Comparison of ENCODE assay signal across 7 cellular contexts in the genomic region with DNA sequence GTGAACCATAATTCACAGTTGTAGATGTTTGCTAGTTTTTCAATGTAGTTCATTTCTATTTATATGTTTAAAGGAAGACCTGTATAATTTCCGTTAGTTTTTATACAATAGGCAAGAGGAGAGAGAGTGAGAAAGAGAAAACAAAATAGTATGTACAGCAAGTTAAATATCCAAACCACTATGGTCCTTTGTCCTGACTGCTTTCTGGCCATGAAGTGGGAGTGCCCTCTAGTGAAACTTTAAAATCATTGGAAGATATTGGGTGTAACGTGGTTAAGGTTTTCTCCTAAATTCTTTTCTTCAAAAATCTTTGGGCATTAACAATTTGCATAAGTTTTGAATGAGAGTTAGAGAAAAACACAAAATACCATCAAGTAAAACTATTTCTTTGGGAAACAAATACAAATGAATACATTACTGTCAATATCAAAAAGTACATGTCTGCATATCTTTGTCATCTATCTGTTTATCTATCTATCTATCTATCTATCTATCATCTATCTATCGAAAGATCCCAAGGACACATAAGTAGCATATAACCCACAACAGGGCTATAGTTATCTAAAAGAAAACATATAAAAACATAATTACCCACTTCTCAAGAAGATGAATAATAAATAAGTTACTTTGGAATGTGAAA.
DNase-seq lines count a peak whose midpoint lies in the region; ATAC-seq, FAIRE-seq and TF ChIP-seq lines count a peak whose summit lies in the region.

No MANE protein-coding gene starts in this region.

- H3K27ac ChIP-seq in body of pancreas (no peak overlapping the region), lower lobe of right lung (no peak overlapping the region)

- H3K36me3 ChIP-seq in body of pancreas (replicated peaks in 1 of 2; ENCODE audit: insufficient read depth in 1 of 2, low read depth in 2 of 2) (no peaks in the 10 kb centered on the region), lower lobe of right lung (no peaks in the 10 kb centered on the region)

- H3K9me3 ChIP-seq in body of pancreas: no peaks in the 10 kb centered on the region
- no peaks in the 10 kb centered on the region for H3K9me3 ChIP-seq in lower lobe of right lung

- H3K27me3 ChIP-seq in body of pancreas: no peaks in the 10 kb centered on the region
- peaks cover 7% of the 10 kb centered on the region for H3K27me3 ChIP-seq in lower lobe of right lung (ENCODE audit: low read depth)

- 3 to 8% methylated on average over 3 of the region's 3 CpGs for WGBS in body of pancreas, 2 donors

- no peak overlapping the region for H3K4me3 ChIP-seq in body of pancreas
- H3K4me3 ChIP-seq in lower lobe of right lung: no peak overlapping the region

- DNase-seq in GM19239 (ENCODE audit: insufficient read length, low spot score) (no peak), NCI-H2081 treated with DMSO at 0.1 percent for 48 hours (lab: John Stamatoyannopoulos, UW) (peak; percentile 75), body of pancreas (no peak), lower lobe of right lung (no peak)

- FAIRE-seq in GM19239 (lab: Jason Lieb, UNC): peak; percentile 68

- H3K4me1 ChIP-seq in body of pancreas: no peaks in the 10 kb centered on the region
- no peaks in the 10 kb centered on the region for H3K4me1 ChIP-seq in lower lobe of right lung

- peak in 6 of 7 experiments; percentile 24 to 56 (median 48) for TF ChIP-seq CTCF in body of pancreas (IDR thresholded peaks at IDR 0.05)
- TF ChIP-seq CTCF in lower lobe of right lung (IDR thresholded peaks at IDR 0.05): peak; percentile 45

- no peak for ATAC-seq in body of pancreas
- peak in 1 of 2 donors; percentile 64 for ATAC-seq in lower lobe of right lung
- no peak for ATAC-seq in GM21737 (IDR thresholded peaks at IDR 0.05; ENCODE audit: unreplicated experiment)
- ATAC-seq in GM19467 (IDR thresholded peaks at IDR 0.05; ENCODE audit: unreplicated experiment): no peak
- no peak for ATAC-seq in HG03571 (IDR thresholded peaks at IDR 0.05; ENCODE audit: unreplicated experiment)

- intact Hi-C loops in body of pancreas (cut with DNase I) (no loop called here), lower lobe of right lung (cut with DNase I) (loop anchor here (5.0 kb wide), 1 partner anchor 546 kb away; the partner anchor contains the start of gene SOX2)

- no peak for TF ChIP-seq POLR2A in body of pancreas (IDR thresholded peaks at IDR 0.05)
